ENCODE assay signal across 13 cellular contexts in the genomic region with DNA sequence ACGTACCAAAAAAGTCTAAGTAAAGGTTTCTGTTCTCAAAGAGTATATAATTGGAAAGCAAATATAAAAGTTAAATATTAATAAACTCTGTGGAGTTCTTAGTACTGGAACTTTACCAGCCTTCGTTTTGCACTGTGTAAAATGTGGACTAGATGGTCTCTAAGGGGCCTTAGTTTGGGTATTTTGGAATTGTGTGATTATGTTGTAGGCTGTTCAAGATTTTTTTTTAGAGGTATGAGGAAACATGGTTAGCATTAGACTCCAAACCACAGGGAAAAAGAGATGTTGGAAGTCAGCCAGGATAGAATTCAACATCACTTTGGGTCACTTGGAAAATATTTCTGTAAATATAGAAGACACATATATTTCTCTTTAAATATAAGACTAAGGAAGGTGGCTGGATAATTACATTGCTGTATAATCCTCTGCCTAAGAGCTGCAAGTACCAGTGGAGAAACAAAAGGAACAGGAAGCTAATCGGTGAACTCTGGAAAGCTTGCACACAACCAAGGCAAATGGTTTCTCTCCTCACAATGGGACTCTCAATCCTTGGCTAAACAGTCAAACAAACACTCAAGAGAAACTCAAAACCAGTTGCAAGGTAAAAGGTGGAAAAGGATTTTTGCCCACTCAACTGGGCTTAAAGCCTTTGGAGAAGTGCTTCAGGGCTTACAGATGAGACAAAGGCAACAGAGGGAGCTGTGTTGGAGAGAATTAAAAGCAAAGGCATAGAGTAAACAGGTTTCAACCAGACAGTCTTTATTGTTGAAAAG.
DNase-seq lines count a peak whose midpoint lies in the region; ATAC-seq lines count a peak whose summit lies in the region.
"Had no signal": no experiment of that assay in that cellular context is flagged by ENCODE, and none has a peak within 500 bp of the region (broad histone marks: within the 10 kb centered on the region; RNA-seq: fewer than 3 reads in every experiment).

No MANE protein-coding gene starts in this region.

- H3K9me3 ChIP-seq in ectodermal cell (ENCODE audit: control insufficient read depth, low read length) (no peaks in the 10 kb centered on the region), neuronal stem cell (replicated peaks in 1 of 2; ENCODE audit: control insufficient read depth in 2 of 2, insufficient read depth in 1 of 2, low read depth in 1 of 2, low read length in 2 of 2) (no peaks in the 10 kb centered on the region)

- DNase-seq in ELF-1 (ENCODE audit: low read depth, low spot score) (peak; percentile 17), NCI-H2196 treated with DMSO at 0.1 percent for 48 hours (lab: John Stamatoyannopoulos, UW; ENCODE audit: unreplicated experiment) (peak; percentile 49), neuronal stem cell (ENCODE audit: low spot score) (peak; percentile 48), substantia nigra (lab: John Stamatoyannopoulos, UW) (no peak)
- no peak for DNase-seq in central memory CD4-positive, alpha-beta T cell
- no peak for DNase-seq in activated CD4-positive, alpha-beta T cell treated with anti-CD3 and anti-CD28 coated beads for 4 hours
- DNase-seq: activated CD8-positive, alpha-beta T cell treated with anti-CD3 and anti-CD28 coated beads for 36 hours; activated gamma-delta T cell treated with Interleukin-2 at 50 U/mL for 16 hours; NCI-H1694 treated with DMSO at 0.1 percent for 48 hours; stimulated activated CD4-positive, alpha-beta T cell treated with anti-CD3 and anti-CD28 coated beads, Interleukin-12 subunit alpha, Interleukin-12 subunit beta, amount 100 ng/mL, for 4 hours had no signal

- H2AK5ac ChIP-seq in neuronal stem cell (ENCODE audit: low read depth, low read length): no peak overlapping the region

- H3K4me2 ChIP-seq in neuronal stem cell (ENCODE audit: insufficient read depth, low read length, poor library complexity, severe bottlenecking): no peak overlapping the region

- no peaks in the 10 kb centered on the region for H3K36me3 ChIP-seq in ectodermal cell (ENCODE audit: control insufficient read depth, insufficient read depth, low read length)
- no peaks in the 10 kb centered on the region for H3K36me3 ChIP-seq in neuronal stem cell (replicated peaks in 1 of 2; ENCODE audit: control insufficient read depth in 2 of 2, insufficient read depth in 2 of 2, low read length in 2 of 2)

- peak overlapping the region; percentile 89 for H2AFZ ChIP-seq in neuronal stem cell (ENCODE audit: low read length)

- no peaks in the 10 kb centered on the region for H3K4me1 ChIP-seq in ectodermal cell (ENCODE audit: control insufficient read depth, insufficient read depth, low read length)
- H3K4me1 ChIP-seq in neuronal stem cell (ENCODE audit: control insufficient read depth in 2 of 2, insufficient read depth in 1 of 2, low read depth in 1 of 2, low read length in 2 of 2): no peaks in the 10 kb centered on the region

- H3K27ac ChIP-seq in ectodermal cell (ENCODE audit: insufficient read depth, low read depth, low read length, poor library complexity, severe bottlenecking): peak overlapping the region; percentile 12
- peak overlapping the region; percentile 42 for H3K27ac ChIP-seq in neuronal stem cell (replicated peaks; ENCODE audit: low read length)
- no peak overlapping the region for H3K27ac ChIP-seq in substantia nigra (ENCODE audit: low read depth, low read length, poor library complexity, severe bottlenecking)

- 67 to 72% methylated on average over 2 of the region's 3 CpGs for WGBS in ectodermal cell, 2 experiments
- no CpG with 5 or more reads among the region's 3 CpGs for WGBS in neuronal stem cell (ENCODE audit: extremely low coverage in 2 of 2, insufficient read length in 2 of 2, insufficient replicate concordance in 1 of 2), 2 donors

- no peaks in the 10 kb centered on the region for H3K27me3 ChIP-seq in ectodermal cell (ENCODE audit: control insufficient read depth, insufficient read depth, low read length, poor library complexity, severe bottlenecking)
- H3K27me3 ChIP-seq in neuronal stem cell (ENCODE audit: control insufficient read depth in 3 of 3, insufficient read depth in 3 of 3, low read depth in 1 of 3, low read length in 3 of 3): no peaks in the 10 kb centered on the region

- no peak overlapping the region for H4K91ac ChIP-seq in neuronal stem cell (ENCODE audit: low read depth, low read length, poor library complexity)

- H2BK120ac ChIP-seq in neuronal stem cell (ENCODE audit: low read depth, low read length): no peak overlapping the region

- H3K18ac ChIP-seq in neuronal stem cell (ENCODE audit: low read length): no peak overlapping the region

- no peak overlapping the region for H2BK12ac ChIP-seq in neuronal stem cell (ENCODE audit: low read length)

- H3K14ac ChIP-seq in neuronal stem cell (ENCODE audit: low read length): no peak overlapping the region

- no peak overlapping the region for H3K23ac ChIP-seq in neuronal stem cell (ENCODE audit: low read depth, low read length, poor library complexity)

- H2BK5ac ChIP-seq in neuronal stem cell (ENCODE audit: low read length): no peak overlapping the region

- H3K4ac ChIP-seq in neuronal stem cell (ENCODE audit: low read length): no peak overlapping the region

- H3K4me3 ChIP-seq in ectodermal cell (ENCODE audit: insufficient read depth, low read depth, low read length): no peak overlapping the region
- H3K4me3 ChIP-seq in neuronal stem cell (ENCODE audit: low read length in 2 of 2): no peak overlapping the region
- H3K4me3 ChIP-seq: coronary artery had no signal

- H3K9ac ChIP-seq in neuronal stem cell (ENCODE audit: low read depth, low read length, poor library complexity): no peak overlapping the region

- no peak overlapping the region for H4K8ac ChIP-seq in neuronal stem cell (ENCODE audit: low read depth, low read length)

- no peak overlapping the region for H2BK15ac ChIP-seq in neuronal stem cell (ENCODE audit: low read length)

- no peak for ATAC-seq in GM21528 (IDR thresholded peaks at IDR 0.05; ENCODE audit: low FRiP score, unreplicated experiment)
- ATAC-seq: activated CD8-positive, alpha-beta T cell treated with anti-CD3 and anti-CD28 coated beads for 36 hours had no signal

- no peaks in the 10 kb centered on the region for H3K79me1 ChIP-seq in neuronal stem cell (ENCODE audit: low read depth, low read length)

Comparison
In these comparisons a context has a peak if more than half of its experiments do, and no peak if none do; other contexts are left out.
1. DNase-seq: peak in ELF-1 (single experiment), NCI-H2196 treated with DMSO at 0.1 percent for 48 hours (single experiment) and neuronal stem cell (single experiment); none in substantia nigra (0 of 49), central memory CD4-positive, alpha-beta T cell (single experiment) and activated CD4-positive, alpha-beta T cell treated with anti-CD3 and anti-CD28 coated beads for 4 hours (0 of 2).